ENCODE assay signal across 4 cellular contexts in the genomic region with DNA sequence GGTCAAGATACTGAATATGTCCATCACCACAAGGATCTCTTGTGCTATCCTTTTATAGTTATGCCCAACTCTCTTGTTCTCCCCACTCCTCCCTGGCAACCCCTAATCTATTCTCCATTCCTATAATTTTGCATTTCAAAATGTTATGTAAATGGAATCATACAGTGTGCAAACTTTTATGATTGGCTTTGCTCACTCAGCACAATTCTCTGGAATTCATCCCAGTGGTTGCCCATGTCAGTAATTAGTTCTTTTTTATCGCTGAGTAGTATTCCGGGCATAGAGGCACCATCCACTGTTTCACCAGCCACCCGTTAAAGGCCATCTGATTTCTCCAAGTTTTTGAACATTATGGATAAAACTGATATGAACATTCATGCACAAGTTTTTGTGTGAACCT.
TF ChIP-seq lines count a peak whose summit lies in the region.

No MANE protein-coding gene starts in this region.

TF ChIP-seq in HepG2, 621 proteins besides CTCF, POLR2A, EP300 and RAD21:
- TF ChIP-seq ZNF589 (CRISPR knock-in tag; conservative IDR thresholded peaks at IDR 0.05) (no peak), MAFK (conservative IDR thresholded peaks at IDR 0.05 in 1 of 2, IDR thresholded peaks at IDR 0.05 in 1 of 2; ENCODE audit: low read length in 2 of 2) (peak; percentile 54 to 69), HMGA1 (CRISPR knock-in tag; conservative IDR thresholded peaks at IDR 0.05) (no peak), ZNF350 (CRISPR knock-in tag; IDR thresholded peaks at IDR 0.05; ENCODE audit: borderline replicate concordance, low read depth) (no peak), MAFF (IDR thresholded peaks at IDR 0.05; ENCODE audit: low read depth, low read length) (peak; percentile 48; the same call in 1 of the 2 replicates), ZNF234 (CRISPR knock-in tag; conservative IDR thresholded peaks at IDR 0.05) (no peak), SIX4 (CRISPR knock-in tag; IDR thresholded peaks at IDR 0.05) (no peak)
- TF ChIP-seq, protein P1, sequence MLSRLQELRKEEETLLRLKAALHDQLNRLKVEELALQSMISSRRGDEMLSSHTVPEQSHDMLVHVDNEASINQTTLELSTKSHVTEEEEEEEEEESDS (CRISPR knock-in tag; IDR thresholded peaks at IDR 0.05; ENCODE audit: borderline replicate concordance): no peak
- TF ChIP-seq, protein P2, sequence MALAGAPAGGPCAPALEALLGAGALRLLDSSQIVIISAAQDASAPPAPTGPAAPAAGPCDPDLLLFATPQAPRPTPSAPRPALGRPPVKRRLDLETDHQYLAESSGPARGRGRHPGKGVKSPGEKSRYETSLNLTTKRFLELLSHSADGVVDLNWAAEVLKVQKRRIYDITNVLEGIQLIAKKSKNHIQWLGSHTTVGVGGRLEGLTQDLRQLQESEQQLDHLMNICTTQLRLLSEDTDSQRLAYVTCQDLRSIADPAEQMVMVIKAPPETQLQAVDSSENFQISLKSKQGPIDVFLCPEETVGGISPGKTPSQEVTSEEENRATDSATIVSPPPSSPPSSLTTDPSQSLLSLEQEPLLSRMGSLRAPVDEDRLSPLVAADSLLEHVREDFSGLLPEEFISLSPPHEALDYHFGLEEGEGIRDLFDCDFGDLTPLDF (CRISPR knock-in tag; IDR thresholded peaks at IDR 0.05): no peak

TF ChIP-seq in A549, 52 proteins besides CTCF, POLR2A, EP300 and RAD21:
- TF ChIP-seq NPAS2 (CRISPR knock-in tag; IDR thresholded peaks at IDR 0.05; ENCODE audit: borderline replicate concordance) (no peak), HOXB13 (CRISPR knock-in tag; IDR thresholded peaks at IDR 0.05; ENCODE audit: low read depth) (no peak), RFX5 (IDR thresholded peaks at IDR 0.05) (no peak), SMC3 (IDR thresholded peaks at IDR 0.05) (no peak), MAFK (IDR thresholded peaks at IDR 0.05; ENCODE audit: partially characterized antibody) (peak; percentile 34), FOSL2 (IDR thresholded peaks at IDR 0.05) (no peak), FOSL2 (CRISPR knock-in tag; IDR thresholded peaks at IDR 0.05) (no peak), MAZ (IDR thresholded peaks at IDR 0.05; ENCODE audit: borderline replicate concordance, low read depth, low read length) (no peak), NR3C1 (IDR thresholded peaks at IDR 0.05) (no peak)
- TF ChIP-seq, protein P3, sequence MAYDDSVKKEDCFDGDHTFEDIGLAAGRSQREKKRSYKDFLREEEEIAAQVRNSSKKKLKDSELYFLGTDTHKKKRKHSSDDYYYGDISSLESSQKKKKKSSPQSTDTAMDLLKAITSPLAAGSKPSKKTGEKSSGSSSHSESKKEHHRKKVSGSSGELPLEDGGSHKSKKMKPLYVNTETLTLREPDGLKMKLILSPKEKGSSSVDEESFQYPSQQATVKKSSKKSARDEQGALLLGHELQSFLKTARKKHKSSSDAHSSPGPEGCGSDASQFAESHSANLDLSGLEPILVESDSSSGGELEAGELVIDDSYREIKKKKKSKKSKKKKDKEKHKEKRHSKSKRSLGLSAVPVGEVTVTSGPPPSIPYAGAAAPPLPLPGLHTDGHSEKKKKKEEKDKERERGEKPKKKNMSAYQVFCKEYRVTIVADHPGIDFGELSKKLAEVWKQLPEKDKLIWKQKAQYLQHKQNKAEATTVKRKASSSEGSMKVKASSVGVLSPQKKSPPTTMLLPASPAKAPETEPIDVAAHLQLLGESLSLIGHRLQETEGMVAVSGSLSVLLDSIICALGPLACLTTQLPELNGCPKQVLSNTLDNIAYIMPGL (CRISPR knock-in tag; IDR thresholded peaks at IDR 0.05; ENCODE audit: borderline replicate concordance): no peak

TF ChIP-seq in IMR-90, 13 proteins besides CTCF, POLR2A, EP300 and RAD21:
- TF ChIP-seq, protein P4, sequence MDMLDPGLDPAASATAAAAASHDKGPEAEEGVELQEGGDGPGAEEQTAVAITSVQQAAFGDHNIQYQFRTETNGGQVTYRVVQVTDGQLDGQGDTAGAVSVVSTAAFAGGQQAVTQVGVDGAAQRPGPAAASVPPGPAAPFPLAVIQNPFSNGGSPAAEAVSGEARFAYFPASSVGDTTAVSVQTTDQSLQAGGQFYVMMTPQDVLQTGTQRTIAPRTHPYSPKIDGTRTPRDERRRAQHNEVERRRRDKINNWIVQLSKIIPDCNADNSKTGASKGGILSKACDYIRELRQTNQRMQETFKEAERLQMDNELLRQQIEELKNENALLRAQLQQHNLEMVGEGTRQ (IDR thresholded peaks at IDR 0.05; ENCODE audit: low read depth, low read length): no peak
- peak; percentile 18; the same call in 1 of the 2 replicates for TF ChIP-seq MAFK (IDR thresholded peaks at IDR 0.05; ENCODE audit: low read depth, low read length)

TF ChIP-seq in K562, 482 proteins besides CTCF, POLR2A, EP300 and RAD21:
- TF ChIP-seq HIVEP1 (CRISPR knock-in tag; IDR thresholded peaks at IDR 0.05) (no peak), ZNF316 (IDR thresholded peaks at IDR 0.05) (peak; percentile 30), ZNF146 (CRISPR knock-in tag; IDR thresholded peaks at IDR 0.05; ENCODE audit: unreplicated experiment) (peak; percentile 24)
